In genomic region chr21:29621525-29621924, GRCh38 we compare ENCODE assay signal across 33 cellular contexts.
"Had no signal": no experiment of that assay in that cellular context is flagged by ENCODE, and none has a peak within 500 bp of the region (broad histone marks: within the 10 kb centered on the region; RNA-seq: fewer than 3 reads in every experiment).

No MANE protein-coding gene starts in this region.

- H3K27ac ChIP-seq: adrenal gland, ascending aorta, body of pancreas, brain microvascular endothelial cell, breast epithelium, cardiac muscle cell had no signal

- H3K27me3 ChIP-seq: adrenal gland, ascending aorta, body of pancreas, brain microvascular endothelial cell, breast epithelium, cardiac muscle cell had no signal

- H3K36me3 ChIP-seq: adrenal gland, ascending aorta, brain microvascular endothelial cell, breast epithelium, cardiac muscle cell had no signal

- DNase-seq: activated effector memory CD4-positive, alpha-beta T cell treated with anti-CD3 and anti-CD28 coated beads, Interleukin-2, amount 50 U/mL, for 16 hours; activated effector memory CD4-positive, alpha-beta T cell treated with Interleukin-2 at 50 U/mL for 16 hours; activated gamma-delta T cell; activated gamma-delta T cell treated with Interleukin-2 at 50 U/mL for 16 hours; activated naive CD4-positive, alpha-beta T cell; activated naive CD4-positive, alpha-beta T cell treated with anti-CD3 and anti-CD28 coated beads for 36 hours; activated naive CD4-positive, alpha-beta T cell treated with anti-CD3 and anti-CD28 coated beads, Interleukin-2, amount 10 ng/mL, durations not matched to agents 7 days and 5 days; activated naive CD4-positive, alpha-beta T cell treated with anti-CD3 and anti-CD28 coated beads, Interleukin-2, amount 50 U/mL, for 16 hours; activated naive CD4-positive, alpha-beta T cell treated with Interleukin-2 at 50 U/mL for 16 hours; activated naive CD8-positive, alpha-beta T cell treated with anti-CD3 and anti-CD28 coated beads for 36 hours; activated naive CD8-positive, alpha-beta T cell treated with anti-CD3 and anti-CD28 coated beads, Interleukin-2, amount 10 ng/mL, durations not matched to agents 7 days and 5 days; activated naive CD8-positive, alpha-beta T cell treated with anti-CD3 and anti-CD28 coated beads, Interleukin-2, amount 50 U/mL, for 24 hours; activated T-cell treated with anti-CD3 and anti-CD28 coated beads, Interleukin-2, amount 50 U/mL, for 24 hours; activated T-cell treated with anti-CD3 and anti-CD28 coated beads, Interleukin-2, amount 50 U/mL, for 4 hours; activated T-cell treated with anti-CD3 and anti-CD28 coated beads, Interleukin-2, amount 50 U/mL, for 48 hours; activated T-cell treated with anti-CD3 and anti-CD28 coated beads, Interleukin-2, amount 50 U/mL, for 72 hours; adrenal gland; amniotic stem cell; amygdala; anterior cingulate cortex; aorta; body of pancreas; brain microvascular endothelial cell; caudate nucleus; central memory CD4-positive, alpha-beta T cell; cerebellar nuclear complex had no signal

- FAIRE-seq: astrocyte, bronchial epithelial cell had no signal

- ATAC-seq: activated naive CD4-positive, alpha-beta T cell treated with anti-CD3 and anti-CD28 coated beads, Interleukin-2, amount 50 U/mL, for 72 hours; activated naive CD8-positive, alpha-beta T cell treated with anti-CD3 and anti-CD28 coated beads, Interleukin-2, amount 50 U/mL, for 24 hours; activated T-cell treated with anti-CD3 and anti-CD28 coated beads, Interleukin-2, amount 50 U/mL, for 4 hours; activated T-cell treated with anti-CD3 and anti-CD28 coated beads, Interleukin-2, amount 50 U/mL, for 72 hours; activated T-helper 17 cell treated with anti-CD3 and anti-CD28 coated beads, Interleukin-2, amount 50 U/mL, for 72 hours; body of pancreas had no signal

- H3K9me3 ChIP-seq: adrenal gland, ascending aorta, body of pancreas, breast epithelium had no signal

- H3K4me1 ChIP-seq: adrenal gland, ascending aorta, body of pancreas, breast epithelium had no signal

- H3K4me3 ChIP-seq: adrenal gland, ascending aorta, body of pancreas, breast epithelium, cardiac muscle cell had no signal
